ENCODE assay signal across 27 cellular contexts in genomic region chr1:237074371-237075117, GRCh38. TPM values are rescaled to one million over a fixed set of nuclear protein-coding genes. Genes with fewer than 3 reads are reported as not detected.
DNase-seq lines count a peak whose midpoint lies in the region; ATAC-seq and FAIRE-seq lines count a peak whose summit lies in the region.
"Had no signal": no experiment of that assay in that cellular context is flagged by ENCODE, and none has a peak within 500 bp of the region (broad histone marks: within the 10 kb centered on the region; RNA-seq: fewer than 3 reads in every experiment).

No MANE protein-coding gene starts in this region.

- ATAC-seq in Right ventricle myocardium superior (ENCODE audit: poor library complexity), result peak; percentile 13
- peak; percentile 20 for ATAC-seq in left ventricle myocardium superior
- no peak for ATAC-seq in GM19035 (IDR thresholded peaks at IDR 0.05; ENCODE audit: unreplicated experiment)
- ATAC-seq: activated naive CD8-positive, alpha-beta T cell treated with anti-CD3 and anti-CD28 coated beads, Interleukin-2, amount 50 U/mL, for 24 hours; activated T-cell treated with anti-CD3 and anti-CD28 coated beads, Interleukin-2, amount 50 U/mL, for 4 hours; left lung; natural killer cell treated with Interleukin-12 subunit alpha and Interleukin-12 subunit beta and Interleukin-15 and Interleukin-18, amount 100 ng/mL, for 72 hours had no signal

- intact Hi-C loops in Right ventricle myocardium superior (cut with DNase I), result no loop called here
- intact Hi-C loops in cardiac septum (cut with DNase I), result no loop called here
- intact Hi-C loops in left ventricle myocardium superior (cut with micrococcal nuclease), result no loop called here

- no peak for FAIRE-seq in urothelium cell line (lab: Jason Lieb, UNC)
- FAIRE-seq: A204.1, GM19239, islet of Langerhans had no signal

- no peak for DNase-seq in Right ventricle myocardium superior
- DNase-seq in cardiac septum (ENCODE audit: low spot score), result no peak
- peak; percentile 11 for DNase-seq in SW480 (ENCODE audit: low spot score)
- no peak for DNase-seq in left ventricle myocardium superior
- peak; percentile 23 for DNase-seq in urothelium cell line (ENCODE audit: low spot score)
- no peak for DNase-seq in NCI-H526 (lab: John Stamatoyannopoulos, UW)
- DNase-seq in stimulated activated CD4-positive, alpha-beta T cell treated with anti-CD3 and anti-CD28 coated beads, Interleukin-4, amount 100 ng/mL, for 4 hours, result no peak
- DNase-seq: activated B cell treated with CpG ODN at 0.5 μM for 24 hours; activated CD4-positive, alpha-beta T cell treated with anti-CD3 and anti-CD28 coated beads, Interleukin-2, amount 50 U/mL, for 1 hour; activated gamma-delta T cell treated with Interleukin-2 at 50 U/mL for 16 hours; activated naive CD8-positive, alpha-beta T cell treated with anti-CD3 and anti-CD28 coated beads, Interleukin-2, amount 50 U/mL, for 24 hours; activated T-cell treated with anti-CD3 and anti-CD28 coated beads, Interleukin-2, amount 50 U/mL, for 4 hours; AML-193; CD4-positive, alpha-beta T cell; cerebellar nuclear complex; EL; left lung; MV-4-11; NCI-H1436 treated with DMSO at 0.1 percent for 48 hours; NCI-H2107; posterior cingulate gyrus; sigmoid colon had no signal

RNA-seq across cellular contexts. Expression of gene RYR2, which starts 32.6 kb away (rescaled TPM):
- total RNA-seq in Right ventricle myocardium superior (744 TPM), cardiac septum (572 TPM), left ventricle myocardium superior (828 TPM)
- total RNA-seq: activated B cell treated with CpG ODN at 0.5 μM for 24 hours; CD4-positive, alpha-beta T cell had no signal

Comparison
In these comparisons a context has a peak if more than half of its experiments do, and no peak if none do; other contexts are left out.
1. DNase-seq: peak in SW480 (single experiment) and urothelium cell line (single experiment); none in Right ventricle myocardium superior (single experiment), cardiac septum (single experiment), left ventricle myocardium superior (single experiment), NCI-H526 (0 of 2) and stimulated activated CD4-positive, alpha-beta T cell treated with anti-CD3 and anti-CD28 coated beads, Interleukin-4, amount 100 ng/mL, for 4 hours (0 of 2).